In genomic region chr5:149616727-149617284, GRCh38 we compare ENCODE assay signal across 15 cellular contexts. TPM values are rescaled to one million over a fixed set of nuclear protein-coding genes. Genes with fewer than 3 reads are reported as not detected.
DNase-seq lines count a peak whose midpoint lies in the region; ATAC-seq and TF ChIP-seq lines count a peak whose summit lies in the region.
"Had no signal": no experiment of that assay in that cellular context is flagged by ENCODE, and none has a peak within 500 bp of the region (broad histone marks: within the 10 kb centered on the region; RNA-seq: fewer than 3 reads in every experiment).

No MANE protein-coding gene starts in this region.

- no peaks in the 10 kb centered on the region for H3K4me1 ChIP-seq in hepatocyte (ENCODE audit: insufficient read depth)
- peaks cover 0 to 34% (median 15%) of the 10 kb centered on the region in 12 donors for H3K4me1 ChIP-seq in heart left ventricle
- H3K4me1 ChIP-seq: uterus had no signal

- peak; percentile 62 for ATAC-seq in GM19395 (IDR thresholded peaks at IDR 0.05; ENCODE audit: unreplicated experiment)
- peak; percentile 78 for ATAC-seq in HG02938 (IDR thresholded peaks at IDR 0.05; ENCODE audit: unreplicated experiment)
- peak; percentile 89 to 91 for ATAC-seq in activated T-cell treated with anti-CD3 and anti-CD28 coated beads, Interleukin-2, amount 50 U/mL, for 72 hours (replicated peaks in 1 of 2)
- ATAC-seq in heart left ventricle: no peak

- H3K4me2 ChIP-seq in hepatocyte: no peak overlapping the region

- intact Hi-C loops in heart left ventricle (cut with DNase I): loop anchor here in 6 of 10 donors (5.0 kb wide), 4 partner anchors 35 to 235 kb away; partner anchors contain the start of gene ARHGEF37 (in 1 of the 6)

- no peaks in the 10 kb centered on the region for H3K79me2 ChIP-seq in hepatocyte

- H3K36me3 Mint-ChIP-seq in activated T-cell treated with anti-CD3 and anti-CD28 coated beads, Interleukin-2, amount 50 U/mL, for 72 hours (ENCODE audit: insufficient read depth in 2 of 2): no peaks in the 10 kb centered on the region

- H3K27me3 ChIP-seq in hepatocyte (no peaks in the 10 kb centered on the region), heart left ventricle (no peaks in the 10 kb centered on the region)
- H3K27me3 ChIP-seq: uterus had no signal

- H4K20me1 ChIP-seq in hepatocyte (ENCODE audit: insufficient read depth, poor library complexity, severe bottlenecking): no peaks in the 10 kb centered on the region

- no peak for TF ChIP-seq CTCF in GM13977 (IDR thresholded peaks at IDR 0.05; ENCODE audit: extremely low read depth, insufficient read depth, missing control alignments)
- TF ChIP-seq CTCF in hepatocyte (IDR thresholded peaks at IDR 0.05; ENCODE audit: poor library complexity): no peak
- TF ChIP-seq CTCF in heart left ventricle (IDR thresholded peaks at IDR 0.05): no peak

- in situ Hi-C loops in GM13977 (cut with MboI; ENCODE audit: low pct_unique_long_range_greater_than_20kb, low sequenced_read_pairs, unreplicated experiment): no loop called here

- peaks cover 7% of the 10 kb centered on the region for H3K27me3 Mint-ChIP-seq in activated T-cell treated with anti-CD3 and anti-CD28 coated beads, Interleukin-2, amount 50 U/mL, for 72 hours (ENCODE audit: low read depth)

- peak overlapping the region in 1 of 2 donors; percentile 11 for H3K4me3 Mint-ChIP-seq in activated T-cell treated with anti-CD3 and anti-CD28 coated beads, Interleukin-2, amount 50 U/mL, for 72 hours

- H3K36me3 ChIP-seq in hepatocyte (replicated peaks; ENCODE audit: insufficient read depth, low read depth) (no peaks in the 10 kb centered on the region), heart left ventricle (peaks cover 0 to 84% (median 36%) of the 10 kb centered on the region in 9 donors)
- H3K36me3 ChIP-seq: uterus had no signal

- no peaks in the 10 kb centered on the region for H3K9me2 ChIP-seq in hepatocyte (replicated peaks; ENCODE audit: insufficient read depth)

- H2AFZ ChIP-seq in hepatocyte: no peak overlapping the region

- H3K27ac Mint-ChIP-seq in activated T-cell treated with anti-CD3 and anti-CD28 coated beads, Interleukin-2, amount 50 U/mL, for 72 hours: peak overlapping the region; percentile 22

- H3K27ac ChIP-seq in hepatocyte (no peak overlapping the region), heart left ventricle (peak overlapping the region in 1 of 12 donors; percentile 45)
- H3K27ac ChIP-seq: uterus had no signal

- H3K9me3 Mint-ChIP-seq in activated T-cell treated with anti-CD3 and anti-CD28 coated beads, Interleukin-2, amount 50 U/mL, for 72 hours: no peaks in the 10 kb centered on the region

- 89% methylated on average over 3 of the region's 3 CpGs for WGBS in hepatocyte (ENCODE audit: low lambda C conversion rate, missing lambda C conversion rate)
- 89 to 93% (median 90%) methylated on average over 3 of the region's 3 CpGs for WGBS in heart left ventricle, 4 donors

- no peak for TF ChIP-seq POLR2A in heart left ventricle (IDR thresholded peaks at IDR 0.05)

- H3K4me1 Mint-ChIP-seq in activated T-cell treated with anti-CD3 and anti-CD28 coated beads, Interleukin-2, amount 50 U/mL, for 72 hours (ENCODE audit: low read depth): peaks cover 35% of the 10 kb centered on the region

- DNase-seq in GM13977 (ENCODE audit: low spot score) (peak; percentile 73), hepatocyte (ENCODE audit: low spot score) (no peak), heart left ventricle (no peak), Ammon's horn (ENCODE audit: low spot score) (no peak)
- DNase-seq in activated T-cell treated with anti-CD3 and anti-CD28 coated beads, Interleukin-2, amount 50 U/mL, for 72 hours: peak; percentile 55 to 60
- DNase-seq in stimulated activated naive CD4-positive, alpha-beta T cell treated with Interleukin-2 at 50 U/mL for 16 hours (lab: John Stamatoyannopoulos, UW): no peak
- DNase-seq: activated naive CD4-positive, alpha-beta T cell treated with Interleukin-2 at 50 U/mL for 16 hours; effector memory CD4-positive, alpha-beta T cell; GOT3; Kasumi-1; NCI-H69; stimulated activated CD4-positive, alpha-beta T cell treated with anti-CD3 and anti-CD28 coated beads, Interleukin-2, amount 100 ng/mL, for 48 hours; uterus had no signal

- H3K4me3 ChIP-seq in hepatocyte: no peak overlapping the region
- H3K4me3 ChIP-seq in heart left ventricle: no peak overlapping the region
- H3K4me3 ChIP-seq: uterus had no signal

- H3K9me3 ChIP-seq in hepatocyte (ENCODE audit: low read depth) (no peaks in the 10 kb centered on the region), heart left ventricle (no peaks in the 10 kb centered on the region)
- H3K9me3 ChIP-seq: uterus had no signal

RNA-seq across cellular contexts. Expression of gene ARHGEF37, which starts 35.5 kb away (rescaled TPM):
- 1 to 10 TPM; 1.6 to 3.7 TPM for total RNA-seq in activated T-cell treated with anti-CD3 and anti-CD28 coated beads, Interleukin-2, amount 50 U/mL, for 72 hours
- total RNA-seq in hepatocyte (2.0 and 2.3 TPM in 2 replicates), heart left ventricle (10 to 100 TPM; 16.0 to 28.5 (median 18.2) TPM)
- polyA plus RNA-seq in hepatocyte (2.9 and 3.1 TPM in 2 replicates), heart left ventricle (1 to 10 TPM; 8.1 to 9.3 TPM)

Comparison
In these comparisons a context has a peak if more than half of its experiments do, and no peak if none do; other contexts are left out.
1. DNase-seq: peak in GM13977 (single experiment) and activated T-cell treated with anti-CD3 and anti-CD28 coated beads, Interleukin-2, amount 50 U/mL, for 72 hours (2 of 2); none in hepatocyte (single experiment), heart left ventricle (0 of 5), stimulated activated naive CD4-positive, alpha-beta T cell treated with Interleukin-2 at 50 U/mL for 16 hours (single experiment) and Ammon's horn (single experiment).
2. ATAC-seq: peak in GM19395 (single experiment), HG02938 (single experiment) and activated T-cell treated with anti-CD3 and anti-CD28 coated beads, Interleukin-2, amount 50 U/mL, for 72 hours (2 of 2); none in heart left ventricle (0 of 4).